Comparison of ENCODE assay signal across 8 cellular contexts in genomic region chr1:21782868-21783678, GRCh38. TPM values are rescaled to one million over a fixed set of nuclear protein-coding genes. Genes with fewer than 3 reads are reported as not detected.
A peak's percentile ranks its signal among the peaks of the same experiment; 100 is the strongest.
DNase-seq lines count a peak whose midpoint lies in the region; ATAC-seq, FAIRE-seq and TF ChIP-seq lines count a peak whose summit lies in the region.

TSS of gene USP48 (minus strand) at chr1:21783149. CDS start at chr1:21782957, 192 bp downstream.

- DNase-seq in GM18507 (ENCODE audit: extremely low spot score, insufficient read length, low read depth) (peak; percentile 81), NCI-H2029 (lab: John Stamatoyannopoulos, UW) (peak; percentile 93), ascending aorta (ENCODE audit: low spot score in 2 of 2) (peak; percentile 92 to 98), right cardiac atrium (peak; percentile 97 to 99 (median 99)), pulmonary artery endothelial cell (ENCODE audit: low read depth, low spot score) (peak; percentile 91), urothelium cell line (ENCODE audit: low spot score) (peak; percentile 98)
- peak; percentile 98 for DNase-seq in T-helper 2 cell treated with Interferon-gamma antibody and Interleukin-4, amounts not matched to agents 5 μg/mL and 100 μg/mL, for 36 hours (ENCODE audit: low spot score)

- peak within 1 kb of the TSS; percentile 97 to 99 for H3K4me3 ChIP-seq in ascending aorta
- peak within 1 kb of the TSS; percentile 68 for H3K4me3 ChIP-seq in right cardiac atrium (ENCODE audit: low read length)

- intact Hi-C loops in ascending aorta (cut with DNase I), result loop anchor here (1.0 to 5.0 kb wide), 6 partner anchors 18 to 436 kb away; partner anchors contain the start of gene CDC42
- intact Hi-C loops in right cardiac atrium (cut with DNase I), result no loop called here

- no peaks in the 10 kb centered on the region for H3K27me3 Mint-ChIP-seq in T-helper 2 cell treated with Interferon-gamma antibody and Interleukin-4, amounts not matched to agents 5 μg/mL and 100 μg/mL, for 36 hours (ENCODE audit: low read depth)

- H3K27ac Mint-ChIP-seq in T-helper 2 cell treated with Interferon-gamma antibody and Interleukin-4, amounts not matched to agents 5 μg/mL and 100 μg/mL, for 36 hours, result peak within 1 kb of the TSS; percentile 100

- peaks cover 10% of the 10 kb centered on the region for H3K36me3 Mint-ChIP-seq in T-helper 2 cell treated with Interferon-gamma antibody and Interleukin-4, amounts not matched to agents 5 μg/mL and 100 μg/mL, for 36 hours (ENCODE audit: low read depth)

- no peaks in the 10 kb centered on the region for H3K36me3 ChIP-seq in ascending aorta

- H3K4me1 Mint-ChIP-seq in T-helper 2 cell treated with Interferon-gamma antibody and Interleukin-4, amounts not matched to agents 5 μg/mL and 100 μg/mL, for 36 hours (ENCODE audit: low read depth), result peaks cover 26% of the 10 kb centered on the region

- H3K9me3 ChIP-seq in ascending aorta (no peaks in the 10 kb centered on the region), right cardiac atrium (ENCODE audit: control insufficient read depth, low read length) (no peaks in the 10 kb centered on the region)

- ATAC-seq in HG02981 (IDR thresholded peaks at IDR 0.05; ENCODE audit: unreplicated experiment) (peak; percentile 62), right cardiac atrium (peak; percentile 97 to 98)

- TF ChIP-seq CTCF in ascending aorta (IDR thresholded peaks at IDR 0.05), result no peak

- H3K9me3 Mint-ChIP-seq in T-helper 2 cell treated with Interferon-gamma antibody and Interleukin-4, amounts not matched to agents 5 μg/mL and 100 μg/mL, for 36 hours, result no peaks in the 10 kb centered on the region

- WGBS in right cardiac atrium, result under 1% methylated on average over 82 of the region's 82 CpGs

- H3K4me1 ChIP-seq in ascending aorta (peaks cover 9 to 13% of the 10 kb centered on the region in 2 donors), right cardiac atrium (ENCODE audit: control insufficient read depth, insufficient read depth, low read length) (peaks cover 3% of the 10 kb centered on the region)

- peak; percentile 96 for FAIRE-seq in GM18507 (lab: Jason Lieb, UNC)
- peak; percentile 88 for FAIRE-seq in urothelium cell line (lab: Jason Lieb, UNC)

- H3K27ac ChIP-seq in ascending aorta (peak within 1 kb of the TSS; percentile 99 to 100), right cardiac atrium (ENCODE audit: low read length) (peak within 1 kb of the TSS; percentile 98)

- H3K4me3 Mint-ChIP-seq in T-helper 2 cell treated with Interferon-gamma antibody and Interleukin-4, amounts not matched to agents 5 μg/mL and 100 μg/mL, for 36 hours, result peak within 1 kb of the TSS; percentile 91

- H3K27me3 ChIP-seq in ascending aorta (no peaks in the 10 kb centered on the region), right cardiac atrium (ENCODE audit: control insufficient read depth, insufficient read depth) (no peaks in the 10 kb centered on the region)

RNA-seq across cellular contexts. Expression of gene USP48, which starts in this region (rescaled TPM):
- total RNA-seq in ascending aorta (41.3 TPM), right cardiac atrium (10 to 100 TPM; 45.1 to 49.4 (median 46.0) TPM), pulmonary artery endothelial cell (70.4 and 89.7 TPM in 2 replicates)
- polyA plus RNA-seq in right cardiac atrium, result 19.9 TPM

Comparison
In these comparisons a context has a peak if more than half of its experiments do, and no peak if none do; other contexts are left out.
1. Peak in every context shown above with its lines: DNase-seq, ATAC-seq, H3K4me3 ChIP-seq and H3K27ac ChIP-seq.